26 cellular contexts compared by ENCODE assay signal in the genomic region with DNA sequence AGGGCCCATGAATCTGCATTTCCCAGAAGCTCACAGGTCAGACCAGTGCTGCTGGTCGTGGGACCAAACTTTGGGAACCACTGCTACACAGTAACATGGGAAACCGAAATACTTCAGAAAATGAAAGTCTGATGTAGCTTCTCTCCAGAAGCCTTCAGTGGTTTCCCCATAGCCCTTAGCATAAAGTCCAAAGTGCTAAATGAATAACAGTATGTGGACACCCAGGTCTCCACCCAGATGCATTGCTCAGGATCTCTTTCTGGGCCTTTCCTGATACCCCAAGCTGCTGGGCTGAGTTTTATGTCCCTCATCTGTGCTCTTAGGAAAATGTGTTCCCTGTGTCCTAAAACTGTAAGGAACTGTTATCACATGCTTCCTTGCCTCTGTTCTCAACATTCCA.
A peak's percentile ranks its signal among the peaks of the same experiment; 100 is the strongest.
DNase-seq lines count a peak whose midpoint lies in the region; ATAC-seq, FAIRE-seq and TF ChIP-seq lines count a peak whose summit lies in the region.
"Had no signal": no experiment of that assay in that cellular context is flagged by ENCODE, and none has a peak within 500 bp of the region (broad histone marks: within the 10 kb centered on the region; RNA-seq: fewer than 3 reads in every experiment).

No MANE protein-coding gene starts in this region.

- H4K20me1 ChIP-seq in endothelial cell of umbilical vein (replicated peaks; ENCODE audit: control insufficient read depth, extremely low read depth, insufficient read depth, low read length), result no peaks in the 10 kb centered on the region
- H4K20me1 ChIP-seq: BLaER1 had no signal

- no peak for FAIRE-seq in endothelial cell of umbilical vein (lab: Jason Lieb, UNC)
- FAIRE-seq: GM12892, TTC549 had no signal

- H3K9ac ChIP-seq in endothelial cell of umbilical vein (replicated peaks; ENCODE audit: extremely low read depth, insufficient read depth, low read length), result no peak overlapping the region
- H3K9ac ChIP-seq: BLaER1, SK-N-SH had no signal

- CTCF ChIA-PET in endothelial cell of umbilical vein (lab: Charles Lee), result interaction anchor here (0.9 to 1.5 kb wide), 4 partner anchors 8 to 140 kb away, joined by 3 to 5 read pairs (median 4); no protein-coding TSS in a partner anchor
- CTCF ChIA-PET in activated CD8-positive, alpha-beta memory T cell treated with anti-CD3 and anti-CD28 coated beads, Interleukin-2, amount 10 ng/mL, durations not matched to agents 7 days and 5 days (lab: Charles Lee), result no interaction called here

- H3K4me1 ChIP-seq in endothelial cell of umbilical vein (ENCODE audit: control insufficient read depth, extremely low read depth, insufficient read depth, low read length), result peaks cover 87% of the 10 kb centered on the region
- H3K4me1 ChIP-seq: BLaER1 had no signal

- dilution Hi-C loops in endothelial cell of umbilical vein (cut with MboI; ENCODE audit: extremely low pct_ligation_motif_present, low sequenced_read_pairs), result no loop called here

- no peaks in the 10 kb centered on the region for H3K36me3 Mint-ChIP-seq in activated CD8-positive, alpha-beta memory T cell treated with anti-CD3 and anti-CD28 coated beads, Interleukin-2, amount 10 ng/mL, durations not matched to agents 7 days and 5 days
- H3K36me3 Mint-ChIP-seq: brain; stimulated activated naive B cell treated with anti-CD40 and anti-IgM and Interleukin-4, amounts not matched to agents 10 μg/mL and 1 μg/mL and 100 μg/mL, for 72 hours had no signal

- no peaks in the 10 kb centered on the region for H3K9me3 Mint-ChIP-seq in activated CD8-positive, alpha-beta memory T cell treated with anti-CD3 and anti-CD28 coated beads, Interleukin-2, amount 10 ng/mL, durations not matched to agents 7 days and 5 days (ENCODE audit: low read depth)
- H3K9me3 Mint-ChIP-seq: activated T-cell treated with anti-CD3 and anti-CD28 coated beads, Interleukin-2, amount 50 U/mL, for 24 hours; brain; neural crest cell had no signal

- intact Hi-C loops in endothelial cell of umbilical vein (cut with micrococcal nuclease), result loop anchor here (2.0 to 5.0 kb wide), 2 partner anchors 56 to 117 kb away; no protein-coding TSS in a partner anchor

- no peak overlapping the region for H3K4me3 Mint-ChIP-seq in activated CD8-positive, alpha-beta memory T cell treated with anti-CD3 and anti-CD28 coated beads, Interleukin-2, amount 10 ng/mL, durations not matched to agents 7 days and 5 days
- H3K4me3 Mint-ChIP-seq: activated T-cell treated with anti-CD3 and anti-CD28 coated beads, Interleukin-2, amount 50 U/mL, for 24 hours; neural crest cell; stimulated activated naive B cell treated with anti-CD40 and anti-IgM and Interleukin-4, amounts not matched to agents 10 μg/mL and 1 μg/mL and 100 μg/mL, for 72 hours; type B pancreatic cell had no signal

- no TSS peak for BruUV-seq in endothelial cell of umbilical vein (replicated peaks; lab: Mats Ljungman, UMichigan)

- no peaks in the 10 kb centered on the region for H3K9me3 ChIP-seq in endothelial cell of umbilical vein (replicated peaks; ENCODE audit: control insufficient read depth, insufficient read depth, low read length)
- H3K9me3 ChIP-seq: BLaER1, SK-N-SH had no signal

- no peaks in the 10 kb centered on the region for H3K9me1 ChIP-seq in endothelial cell of umbilical vein (replicated peaks; ENCODE audit: control insufficient read depth, extremely low read depth, insufficient read depth, low read length)

- no peak for TF ChIP-seq CTCF in endothelial cell of umbilical vein (IDR thresholded peaks at IDR 0.05; ENCODE audit: extremely low read depth in 1 of 2, insufficient read depth in 1 of 2, low read depth in 1 of 2, low read length in 2 of 2)

- H3K79me2 ChIP-seq in endothelial cell of umbilical vein (ENCODE audit: control insufficient read depth, insufficient read depth, low read length), result peaks cover 80% of the 10 kb centered on the region

- H2AFZ ChIP-seq in endothelial cell of umbilical vein (ENCODE audit: low read depth, low read length), result no peak overlapping the region

- no peaks in the 10 kb centered on the region for H3K27me3 Mint-ChIP-seq in activated CD8-positive, alpha-beta memory T cell treated with anti-CD3 and anti-CD28 coated beads, Interleukin-2, amount 10 ng/mL, durations not matched to agents 7 days and 5 days
- H3K27me3 Mint-ChIP-seq: brain, type B pancreatic cell had no signal

- H3K4me2 ChIP-seq in endothelial cell of umbilical vein (ENCODE audit: insufficient read depth, low read length), result peak overlapping the region; percentile 3
- H3K4me2 ChIP-seq: BLaER1, SK-N-SH had no signal

- POLR2A ChIA-PET in endothelial cell of umbilical vein (lab: Charles Lee), result no interaction called here

- peak overlapping the region; percentile 48 for H3K27ac ChIP-seq in endothelial cell of umbilical vein (ENCODE audit: insufficient read depth, low read depth, low read length)
- H3K27ac ChIP-seq: BLaER1 had no signal

- no peaks in the 10 kb centered on the region for H3K4me1 Mint-ChIP-seq in activated CD8-positive, alpha-beta memory T cell treated with anti-CD3 and anti-CD28 coated beads, Interleukin-2, amount 10 ng/mL, durations not matched to agents 7 days and 5 days
- H3K4me1 Mint-ChIP-seq: stimulated activated naive B cell treated with anti-CD40 and anti-IgM and Interleukin-4, amounts not matched to agents 10 μg/mL and 1 μg/mL and 100 μg/mL, for 72 hours had no signal

- H3K27me3 ChIP-seq in endothelial cell of umbilical vein (ENCODE audit: control insufficient read depth in 2 of 2, insufficient read depth in 2 of 2, low read length in 2 of 2), result no peaks in the 10 kb centered on the region
- H3K27me3 ChIP-seq: BLaER1 had no signal

- no peaks in the 10 kb centered on the region for H3K36me3 ChIP-seq in endothelial cell of umbilical vein (ENCODE audit: control insufficient read depth in 2 of 2, extremely low read depth in 1 of 2, insufficient read depth in 2 of 2, low read length in 2 of 2)
- H3K36me3 ChIP-seq: BLaER1 had no signal

- no peak for TF ChIP-seq POLR2A in endothelial cell of umbilical vein (IDR thresholded peaks at IDR 0.05; ENCODE audit: low read depth, low read length)

- no peak overlapping the region for H3K27ac Mint-ChIP-seq in activated CD8-positive, alpha-beta memory T cell treated with anti-CD3 and anti-CD28 coated beads, Interleukin-2, amount 10 ng/mL, durations not matched to agents 7 days and 5 days
- H3K27ac Mint-ChIP-seq: activated T-cell treated with anti-CD3 and anti-CD28 coated beads, Interleukin-2, amount 50 U/mL, for 24 hours; stimulated activated naive B cell treated with anti-CD40 and anti-IgM and Interleukin-4, amounts not matched to agents 10 μg/mL and 1 μg/mL and 100 μg/mL, for 72 hours had no signal

- DNase-seq in LoVo (ENCODE audit: low spot score), result peak; percentile 32
- DNase-seq in endothelial cell of umbilical vein (ENCODE audit: low read depth, low spot score), result no peak
- DNase-seq in renal cortical epithelial cell (ENCODE audit: low read depth), result peak; percentile 63
- DNase-seq in activated CD8-positive, alpha-beta memory T cell treated with anti-CD3 and anti-CD28 coated beads, Interleukin-2, amount 10 ng/mL, durations not matched to agents 7 days and 5 days, result no peak
- DNase-seq in NCI-H510A treated with DMSO at 0.1 percent for 48 hours (lab: John Stamatoyannopoulos, UW), result no peak
- DNase-seq: activated CD4-positive, alpha-beta T cell treated with anti-CD3 and anti-CD28 coated beads, Interleukin-2, amount 50 U/mL, for 4 hours; activated naive CD4-positive, alpha-beta T cell treated with anti-CD3 and anti-CD28 coated beads, Interleukin-2, amount 50 U/mL, for 16 hours; activated T-cell treated with anti-CD3 and anti-CD28 coated beads, Interleukin-2, amount 50 U/mL, for 24 hours; dermis blood vessel endothelial cell; DMS 273 treated with DMSO at 0.1 percent for 48 hours; GF-D8; GOT3; mesendoderm; NCI-H187; NCI-H446; SK-N-SH; stimulated activated naive B cell treated with anti-CD40 and anti-IgM and Interleukin-4, amounts not matched to agents 10 μg/mL and 1 μg/mL and 100 μg/mL, for 72 hours had no signal

- H3K4me3 ChIP-seq in endothelial cell of umbilical vein (replicated peaks in 1 of 3; ENCODE audit: insufficient read depth in 1 of 3, low read depth in 1 of 3, low read length in 3 of 3), result no peak overlapping the region
- H3K4me3 ChIP-seq: BLaER1 had no signal

- ATAC-seq in GM19324 (IDR thresholded peaks at IDR 0.05; ENCODE audit: low FRiP score, unreplicated experiment), result peak; percentile 70
- ATAC-seq in activated CD8-positive, alpha-beta memory T cell treated with anti-CD3 and anti-CD28 coated beads, Interleukin-2, amount 10 ng/mL, durations not matched to agents 7 days and 5 days, result no peak
- ATAC-seq in HG03520 (IDR thresholded peaks at IDR 0.05; ENCODE audit: unreplicated experiment), result no peak
- ATAC-seq: esophagus mucosa had no signal

TF ChIP-seq in endothelial cell of umbilical vein, 7 proteins besides CTCF, POLR2A, EP300 and RAD21:
- TF ChIP-seq JUN (IDR thresholded peaks at IDR 0.05; ENCODE audit: borderline replicate concordance, insufficient read depth, insufficient read length, low read depth), result no peak
- no peak for TF ChIP-seq MYC (IDR thresholded peaks at IDR 0.05; ENCODE audit: low read depth, low read length)
- TF ChIP-seq EZH2 (IDR thresholded peaks at IDR 0.05; ENCODE audit: borderline replicate concordance, low read depth, low read length, severe bottlenecking), result no peak
- no peak for TF ChIP-seq FOS (IDR thresholded peaks at IDR 0.05; ENCODE audit: borderline replicate concordance, insufficient read depth, low read length)
- no peak for TF ChIP-seq GATA2 (IDR thresholded peaks at IDR 0.05; ENCODE audit: insufficient read depth, insufficient read length, low read depth, low read length)
- TF ChIP-seq MAX (IDR thresholded peaks at IDR 0.05; ENCODE audit: insufficient read depth, insufficient read length), result no peak
- no peak for TF ChIP-seq POLR2AphosphoS5 (IDR thresholded peaks at IDR 0.05; ENCODE audit: insufficient read depth, low read depth, low read length)

Comparison
In these comparisons a context has a peak if more than half of its experiments do, and no peak if none do; other contexts are left out.
1. DNase-seq: peak in LoVo (single experiment) and renal cortical epithelial cell (single experiment); none in endothelial cell of umbilical vein (single experiment), activated CD8-positive, alpha-beta memory T cell treated with anti-CD3 and anti-CD28 coated beads, Interleukin-2, amount 10 ng/mL, durations not matched to agents 7 days and 5 days (single experiment) and NCI-H510A treated with DMSO at 0.1 percent for 48 hours (single experiment).